In the genomic region with DNA sequence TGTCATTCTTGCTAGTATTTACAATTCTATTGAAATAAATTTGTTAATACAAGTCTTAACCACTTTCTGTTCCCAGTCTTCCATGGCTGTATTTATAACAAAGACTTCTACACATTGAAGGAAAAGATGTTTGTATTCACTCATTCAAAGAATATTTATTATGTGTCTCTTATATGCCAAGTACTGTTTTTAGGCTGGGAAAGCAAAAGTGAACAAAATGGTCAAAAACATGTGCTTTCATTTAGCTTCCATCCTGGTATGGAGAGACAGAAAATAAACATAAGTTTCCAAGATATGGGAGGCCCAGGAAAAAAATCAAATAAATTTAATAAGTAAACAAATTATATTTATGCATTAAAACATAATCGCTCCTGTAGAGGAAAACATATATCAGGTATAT, we compare ENCODE assay signal across 1 cellular context.
TF ChIP-seq lines count a peak whose summit lies in the region.

No MANE protein-coding gene starts in this region.

TF ChIP-seq in SK-N-SH, 30 proteins besides CTCF, POLR2A, EP300 and RAD21 (continued from another document):
- TF ChIP-seq, protein P1, sequence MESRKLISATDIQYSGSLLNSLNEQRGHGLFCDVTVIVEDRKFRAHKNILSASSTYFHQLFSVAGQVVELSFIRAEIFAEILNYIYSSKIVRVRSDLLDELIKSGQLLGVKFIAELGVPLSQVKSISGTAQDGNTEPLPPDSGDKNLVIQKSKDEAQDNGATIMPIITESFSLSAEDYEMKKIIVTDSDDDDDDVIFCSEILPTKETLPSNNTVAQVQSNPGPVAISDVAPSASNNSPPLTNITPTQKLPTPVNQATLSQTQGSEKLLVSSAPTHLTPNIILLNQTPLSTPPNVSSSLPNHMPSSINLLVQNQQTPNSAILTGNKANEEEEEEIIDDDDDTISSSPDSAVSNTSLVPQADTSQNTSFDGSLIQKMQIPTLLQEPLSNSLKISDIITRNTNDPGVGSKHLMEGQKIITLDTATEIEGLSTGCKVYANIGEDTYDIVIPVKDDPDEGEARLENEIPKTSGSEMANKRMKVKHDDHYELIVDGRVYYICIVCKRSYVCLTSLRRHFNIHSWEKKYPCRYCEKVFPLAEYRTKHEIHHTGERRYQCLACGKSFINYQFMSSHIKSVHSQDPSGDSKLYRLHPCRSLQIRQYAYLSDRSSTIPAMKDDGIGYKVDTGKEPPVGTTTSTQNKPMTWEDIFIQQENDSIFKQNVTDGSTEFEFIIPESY (IDR thresholded peaks at IDR 0.05; ENCODE audit: borderline replicate concordance, low read depth) = no peak
- TF ChIP-seq JUND (IDR thresholded peaks at IDR 0.05) (no peak), YY1 (IDR thresholded peaks at IDR 0.05; ENCODE audit: low read depth) (no peak), NRF1 (IDR thresholded peaks at IDR 0.05; ENCODE audit: low read depth, low read length) (no peak), RFX5 (IDR thresholded peaks at IDR 0.05; ENCODE audit: low read length) (no peak), MEF2A (IDR thresholded peaks at IDR 0.05; ENCODE audit: borderline replicate concordance, low read depth) (no peak), FOSL2 (IDR thresholded peaks at IDR 0.05; ENCODE audit: borderline replicate concordance, low read depth) (no peak), FOXM1 (IDR thresholded peaks at IDR 0.05; ENCODE audit: low read depth) (no peak)
- TF ChIP-seq, protein P2, sequence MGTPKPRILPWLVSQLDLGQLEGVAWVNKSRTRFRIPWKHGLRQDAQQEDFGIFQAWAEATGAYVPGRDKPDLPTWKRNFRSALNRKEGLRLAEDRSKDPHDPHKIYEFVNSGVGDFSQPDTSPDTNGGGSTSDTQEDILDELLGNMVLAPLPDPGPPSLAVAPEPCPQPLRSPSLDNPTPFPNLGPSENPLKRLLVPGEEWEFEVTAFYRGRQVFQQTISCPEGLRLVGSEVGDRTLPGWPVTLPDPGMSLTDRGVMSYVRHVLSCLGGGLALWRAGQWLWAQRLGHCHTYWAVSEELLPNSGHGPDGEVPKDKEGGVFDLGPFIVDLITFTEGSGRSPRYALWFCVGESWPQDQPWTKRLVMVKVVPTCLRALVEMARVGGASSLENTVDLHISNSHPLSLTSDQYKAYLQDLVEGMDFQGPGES (IDR thresholded peaks at IDR 0.05; ENCODE audit: low read depth, low read length) = no peak
